In genomic region chr16:10992112-10992511, GRCh38 we compare ENCODE assay signal across 10 cellular contexts. TPM values are rescaled to one million over a fixed set of nuclear protein-coding genes. Genes with fewer than 3 reads are reported as not detected.
DNase-seq lines count a peak whose midpoint lies in the region; ATAC-seq, FAIRE-seq and TF ChIP-seq lines count a peak whose summit lies in the region.
"Had no signal": no experiment of that assay in that cellular context is flagged by ENCODE, and none has a peak within 500 bp of the region (broad histone marks: within the 10 kb centered on the region; RNA-seq: fewer than 3 reads in every experiment).

No MANE protein-coding gene starts in this region.

- no peak overlapping the region for H3K4me3 Mint-ChIP-seq in activated CD8-positive, alpha-beta memory T cell treated with anti-CD3 and anti-CD28 coated beads, Interleukin-2, amount 10 ng/mL, durations not matched to agents 7 days and 5 days
- H3K4me3 Mint-ChIP-seq: T-cell had no signal

- no peak for DNase-seq in activated CD8-positive, alpha-beta memory T cell treated with anti-CD3 and anti-CD28 coated beads, Interleukin-2, amount 10 ng/mL, durations not matched to agents 7 days and 5 days
- no peak for DNase-seq in activated CD8-positive, alpha-beta memory T cell treated with anti-CD3 and anti-CD28 coated beads, Interleukin-2, amount 50 U/mL, for 48 hours
- no peak for DNase-seq in esophagus squamous epithelium (lab: John Stamatoyannopoulos, UW)
- no peak for DNase-seq in frontal cortex (ENCODE audit: low spot score in 2 of 2)
- DNase-seq: T-cell had no signal

- no peaks in the 10 kb centered on the region for H3K9me3 Mint-ChIP-seq in activated CD8-positive, alpha-beta memory T cell treated with anti-CD3 and anti-CD28 coated beads, Interleukin-2, amount 10 ng/mL, durations not matched to agents 7 days and 5 days (ENCODE audit: low read depth)
- H3K9me3 Mint-ChIP-seq: T-cell had no signal

- CTCF ChIA-PET in activated CD8-positive, alpha-beta memory T cell treated with anti-CD3 and anti-CD28 coated beads, Interleukin-2, amount 10 ng/mL, durations not matched to agents 7 days and 5 days (lab: Charles Lee): no interaction called here

- H3K4me1 Mint-ChIP-seq in activated CD8-positive, alpha-beta memory T cell treated with anti-CD3 and anti-CD28 coated beads, Interleukin-2, amount 10 ng/mL, durations not matched to agents 7 days and 5 days: peaks cover 86% of the 10 kb centered on the region

- ATAC-seq in activated CD8-positive, alpha-beta memory T cell treated with anti-CD3 and anti-CD28 coated beads, Interleukin-2, amount 10 ng/mL, durations not matched to agents 7 days and 5 days: no peak
- ATAC-seq in SK-N-SH treated with all-trans-retinoic acid at 6 μM for 48 hours: peak; percentile 23
- no peak for ATAC-seq in HG03095 (IDR thresholded peaks at IDR 0.05; ENCODE audit: unreplicated experiment)
- no peak for ATAC-seq in GM21737 (IDR thresholded peaks at IDR 0.05; ENCODE audit: unreplicated experiment)
- ATAC-seq: T-cell had no signal

- FAIRE-seq in frontal cortex (lab: Jason Lieb, UNC): no peak
- FAIRE-seq: islet of Langerhans had no signal

- H3K36me3 ChIP-seq in esophagus squamous epithelium: peaks cover 0 to 81% (median 14%) of the 10 kb centered on the region in 3 donors
- H3K36me3 ChIP-seq in skeletal muscle satellite cell (ENCODE audit: insufficient read depth, low read length): peaks cover 30% of the 10 kb centered on the region

- H3K36me3 Mint-ChIP-seq in activated CD8-positive, alpha-beta memory T cell treated with anti-CD3 and anti-CD28 coated beads, Interleukin-2, amount 10 ng/mL, durations not matched to agents 7 days and 5 days: peaks cover 60% of the 10 kb centered on the region

- H3K27ac Mint-ChIP-seq in activated CD8-positive, alpha-beta memory T cell treated with anti-CD3 and anti-CD28 coated beads, Interleukin-2, amount 10 ng/mL, durations not matched to agents 7 days and 5 days: peak overlapping the region; percentile 73
- H3K27ac Mint-ChIP-seq: T-cell had no signal

- H3K4me2 ChIP-seq in skeletal muscle satellite cell (ENCODE audit: low read length): peak overlapping the region; percentile 61

- no peaks in the 10 kb centered on the region for H3K27me3 Mint-ChIP-seq in activated CD8-positive, alpha-beta memory T cell treated with anti-CD3 and anti-CD28 coated beads, Interleukin-2, amount 10 ng/mL, durations not matched to agents 7 days and 5 days
- H3K27me3 Mint-ChIP-seq: T-cell had no signal

- TF ChIP-seq CTCF in esophagus squamous epithelium (IDR thresholded peaks at IDR 0.05): no peak

- no peak overlapping the region for H3K4me3 ChIP-seq in esophagus squamous epithelium
- H3K4me3 ChIP-seq in skeletal muscle satellite cell (ENCODE audit: low read length): peak overlapping the region; percentile 33

- WGBS in esophagus squamous epithelium, 2 donors: 56 to 79% methylated on average over 4 of the region's 4 CpGs

- H3K4me1 ChIP-seq in esophagus squamous epithelium (peaks cover 0 to 27% (median 16%) of the 10 kb centered on the region in 3 donors), skeletal muscle satellite cell (ENCODE audit: control insufficient read depth, insufficient read depth, low read length) (peaks cover 27% of the 10 kb centered on the region)

- peak overlapping the region in 3 of 4 donors; percentile 57 to 68 (median 63) for H3K27ac ChIP-seq in esophagus squamous epithelium

- no peaks in the 10 kb centered on the region for H3K27me3 ChIP-seq in esophagus squamous epithelium
- no peaks in the 10 kb centered on the region for H3K27me3 ChIP-seq in skeletal muscle satellite cell (ENCODE audit: control insufficient read depth, insufficient read depth, low read length)

- no peak for TF ChIP-seq POLR2A in esophagus squamous epithelium (IDR thresholded peaks at IDR 0.05)

- intact Hi-C loops in esophagus squamous epithelium (cut with DNase I): no loop called here

- H3K9me3 ChIP-seq in esophagus squamous epithelium (no peaks in the 10 kb centered on the region), skeletal muscle satellite cell (replicated peaks; ENCODE audit: low read length) (no peaks in the 10 kb centered on the region)

- H3K9ac ChIP-seq in skeletal muscle satellite cell (ENCODE audit: low read depth, low read length): peak overlapping the region; percentile 36

TF ChIP-seq in SK-N-SH treated with all-trans-retinoic acid at 6 μM for 48 hours, 23 proteins besides CTCF, POLR2A, EP300 and RAD21:
- no peak for TF ChIP-seq ARNTL (CRISPR knock-in tag; IDR thresholded peaks at IDR 0.05; ENCODE audit: borderline replicate concordance, low read depth)
- TF ChIP-seq RARB (CRISPR knock-in tag; IDR thresholded peaks at IDR 0.05): no peak
- no peak for TF ChIP-seq BACH2 (CRISPR knock-in tag; IDR thresholded peaks at IDR 0.05; ENCODE audit: borderline replicate concordance)
- no peak for TF ChIP-seq ZNF565 (CRISPR knock-in tag; conservative IDR thresholded peaks at IDR 0.05; ENCODE audit: low read depth)
- TF ChIP-seq TSHZ2 (CRISPR knock-in tag; IDR thresholded peaks at IDR 0.05): no peak
- no peak for TF ChIP-seq SNAI2 (CRISPR knock-in tag; IDR thresholded peaks at IDR 0.05)
- no peak for TF ChIP-seq CSDC2 (CRISPR knock-in tag; IDR thresholded peaks at IDR 0.05)
- TF ChIP-seq OSR1 (CRISPR knock-in tag; IDR thresholded peaks at IDR 0.05): no peak
- TF ChIP-seq POU6F1 (CRISPR knock-in tag; IDR thresholded peaks at IDR 0.05; ENCODE audit: borderline replicate concordance, low read depth): no peak
- TF ChIP-seq TOX (CRISPR knock-in tag; IDR thresholded peaks at IDR 0.05; ENCODE audit: borderline replicate concordance): no peak
- no peak for TF ChIP-seq ISL1 (CRISPR knock-in tag; IDR thresholded peaks at IDR 0.05)
TF ChIP-seq in SK-N-SH treated with all-trans-retinoic acid at 6 μM for 48 hours: peak in this region for 0.

RNA-seq across cellular contexts. Expression of gene CLEC16A, which starts 47.7 kb away (rescaled TPM):
- 10 to 100 TPM; 36.5 to 55.9 TPM for total RNA-seq in activated CD8-positive, alpha-beta memory T cell treated with anti-CD3 and anti-CD28 coated beads, Interleukin-2, amount 10 ng/mL, durations not matched to agents 7 days and 5 days
- 10 to 100 TPM; 20.3 to 25.7 (median 25.1) TPM for total RNA-seq in esophagus squamous epithelium
- 12.7 TPM in 2 replicates for total RNA-seq in skeletal muscle satellite cell (2012; rRNA removed)
- 31.4 TPM for total RNA-seq in frontal cortex

RNA-seq across cellular contexts. Expression of gene DEXI, which starts 49.8 kb away (rescaled TPM):
- total RNA-seq in activated CD8-positive, alpha-beta memory T cell treated with anti-CD3 and anti-CD28 coated beads, Interleukin-2, amount 10 ng/mL, durations not matched to agents 7 days and 5 days: 10 to 100 TPM; 23.3 to 30.8 TPM
- total RNA-seq in esophagus squamous epithelium (10 to 100 TPM; 22.6 to 60.1 (median 28.4) TPM), frontal cortex (8.2 TPM)
- 41.6 and 43.5 TPM in 2 replicates for total RNA-seq in skeletal muscle satellite cell (2012; rRNA removed)
